Comparison of ENCODE assay signal across 9 cellular contexts in the genomic region with DNA sequence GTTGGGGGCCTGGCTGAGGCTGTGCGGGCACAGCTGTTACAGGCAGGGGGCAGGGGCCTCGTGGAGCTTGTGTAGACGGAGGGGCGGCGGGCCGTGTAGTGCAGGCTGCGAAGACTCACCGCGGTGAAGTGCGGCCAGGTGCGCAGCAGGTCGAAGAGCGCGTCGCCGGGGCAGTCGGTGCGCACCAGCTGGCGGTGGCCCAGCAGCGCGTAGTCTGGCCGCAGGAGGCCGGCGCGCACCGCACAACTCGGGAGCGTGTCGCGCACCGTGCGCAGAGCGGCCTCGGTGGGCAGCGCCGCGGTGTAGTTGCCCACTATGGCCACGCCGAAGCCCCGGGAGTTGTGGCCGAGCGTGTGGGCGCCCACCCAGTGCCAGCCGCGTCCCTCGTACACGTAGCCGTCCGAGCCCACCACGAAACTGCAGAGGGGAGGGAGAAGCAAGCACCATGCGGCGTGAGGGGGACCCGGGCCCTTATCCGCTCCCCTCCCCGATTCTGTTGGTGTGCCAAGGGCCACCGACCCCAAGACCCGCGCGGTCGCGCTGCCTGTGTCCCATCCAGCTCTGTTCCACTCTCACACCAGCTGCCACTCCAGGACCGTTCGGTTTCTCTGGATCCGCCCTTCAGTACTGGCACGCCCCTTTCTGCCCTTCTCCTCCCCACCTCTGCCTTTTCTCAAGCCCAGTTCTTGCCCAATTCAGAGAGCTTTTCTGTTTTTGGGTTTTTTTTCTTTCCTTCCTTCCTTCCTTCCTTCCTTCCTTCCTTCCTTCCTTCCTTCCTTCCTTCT. TPM values are rescaled to one million over a fixed set of nuclear protein-coding genes. Genes with fewer than 3 reads are reported as not detected.
DNase-seq lines count a peak whose midpoint lies in the region; ATAC-seq and TF ChIP-seq lines count a peak whose summit lies in the region.
"Had no signal": no experiment of that assay in that cellular context is flagged by ENCODE, and none has a peak within 500 bp of the region (broad histone marks: within the 10 kb centered on the region; RNA-seq: fewer than 3 reads in every experiment).

No MANE protein-coding gene starts in this region.

- peak overlapping the region; percentile 75 for H3K27ac Mint-ChIP-seq in T-helper 1 cell treated with Interleukin-12 subunit alpha and Interleukin-12 subunit beta and Interleukin-4 antibody, amounts not matched to agents 30 μg/mL and 1 μg/mL, for 36 hours
- no peak overlapping the region for H3K27ac Mint-ChIP-seq in Calu3 (ENCODE audit: unreplicated experiment)

- peaks cover 23% of the 10 kb centered on the region for H3K36me3 Mint-ChIP-seq in T-helper 1 cell treated with Interleukin-12 subunit alpha and Interleukin-12 subunit beta and Interleukin-4 antibody, amounts not matched to agents 30 μg/mL and 1 μg/mL, for 36 hours (ENCODE audit: low read depth)
- H3K36me3 Mint-ChIP-seq in Calu3 (ENCODE audit: insufficient read depth, unreplicated experiment): no peaks in the 10 kb centered on the region

- ATAC-seq in sciatic nerve (peak; percentile 51), GM21576 (IDR thresholded peaks at IDR 0.05; ENCODE audit: unreplicated experiment) (no peak), HG02759 (IDR thresholded peaks at IDR 0.05; ENCODE audit: unreplicated experiment) (no peak)

- no peaks in the 10 kb centered on the region for H3K9me3 ChIP-seq in esophagus squamous epithelium
- no peaks in the 10 kb centered on the region for H3K9me3 ChIP-seq in SJCRH30 (replicated peaks)

- DNase-seq in GM13977 (ENCODE audit: low spot score): peak; percentile 52
- DNase-seq in esophagus squamous epithelium (lab: John Stamatoyannopoulos, UW): no peak
- DNase-seq in sciatic nerve (ENCODE audit: low spot score): peak; percentile 54
- no peak for DNase-seq in SJCRH30
- no peak for DNase-seq in Calu3

- H3K4me3 ChIP-seq in esophagus squamous epithelium (peak overlapping the region; percentile 2 to 55 (median 29)), SJCRH30 (no peak overlapping the region)

- H3K27me3 Mint-ChIP-seq in T-helper 1 cell treated with Interleukin-12 subunit alpha and Interleukin-12 subunit beta and Interleukin-4 antibody, amounts not matched to agents 30 μg/mL and 1 μg/mL, for 36 hours (ENCODE audit: low read depth): peaks cover 17% of the 10 kb centered on the region
- peaks cover 31% of the 10 kb centered on the region for H3K27me3 Mint-ChIP-seq in Calu3 (ENCODE audit: unreplicated experiment)

- no peak for TF ChIP-seq CTCF in GM13977 (IDR thresholded peaks at IDR 0.05; ENCODE audit: extremely low read depth, insufficient read depth, missing control alignments)
- no peak for TF ChIP-seq CTCF in esophagus squamous epithelium (IDR thresholded peaks at IDR 0.05)
- no peak for TF ChIP-seq CTCF in Calu3 (IDR thresholded peaks at IDR 0.05; ENCODE audit: unreplicated experiment)

- peak overlapping the region; percentile 78 for H3K4me3 Mint-ChIP-seq in T-helper 1 cell treated with Interleukin-12 subunit alpha and Interleukin-12 subunit beta and Interleukin-4 antibody, amounts not matched to agents 30 μg/mL and 1 μg/mL, for 36 hours
- no peak overlapping the region for H3K4me3 Mint-ChIP-seq in Calu3 (ENCODE audit: low read depth, unreplicated experiment)

- H3K36me3 ChIP-seq in esophagus squamous epithelium (no peaks in the 10 kb centered on the region), SJCRH30 (no peaks in the 10 kb centered on the region)

- peaks cover 0 to 67% (median 2%) of the 10 kb centered on the region in 4 donors for H3K27me3 ChIP-seq in esophagus squamous epithelium
- H3K27me3 ChIP-seq in SJCRH30: no peaks in the 10 kb centered on the region

- CTCF ChIA-PET in Calu3 (lab: Charles Lee): interaction anchor here (0.6 kb wide), 1 partner anchor 871 kb away, joined by 4 read pairs; no protein-coding TSS in a partner anchor

- peaks cover 40% of the 10 kb centered on the region for H3K4me1 Mint-ChIP-seq in T-helper 1 cell treated with Interleukin-12 subunit alpha and Interleukin-12 subunit beta and Interleukin-4 antibody, amounts not matched to agents 30 μg/mL and 1 μg/mL, for 36 hours (ENCODE audit: low read depth)
- no peaks in the 10 kb centered on the region for H3K4me1 Mint-ChIP-seq in Calu3 (ENCODE audit: low read depth, unreplicated experiment)

- H3K4me1 ChIP-seq in esophagus squamous epithelium (peaks cover 7 to 30% (median 8%) of the 10 kb centered on the region in 3 donors), SJCRH30 (peaks cover 4% of the 10 kb centered on the region; the same call in 1 of the 2 replicates)

- in situ Hi-C loops in GM13977 (cut with MboI; ENCODE audit: low pct_unique_long_range_greater_than_20kb, low sequenced_read_pairs, unreplicated experiment): loop anchor here (10.0 kb wide), 1 partner anchor 65 kb away; no protein-coding TSS in a partner anchor

- H3K27ac ChIP-seq in esophagus squamous epithelium (no peak overlapping the region), SJCRH30 (no peak overlapping the region)

- H3K9me3 Mint-ChIP-seq in T-helper 1 cell treated with Interleukin-12 subunit alpha and Interleukin-12 subunit beta and Interleukin-4 antibody, amounts not matched to agents 30 μg/mL and 1 μg/mL, for 36 hours: peaks cover 5% of the 10 kb centered on the region
- no peaks in the 10 kb centered on the region for H3K9me3 Mint-ChIP-seq in Calu3 (ENCODE audit: low read depth, unreplicated experiment)

- BruUV-seq in Calu3 (replicated peaks; lab: Mats Ljungman, UMichigan): no TSS peak

- WGBS in esophagus squamous epithelium, 2 donors: 0 to 17% methylated on average over 12 to 38 of the region's 65 CpGs

- no peak for TF ChIP-seq POLR2A in esophagus squamous epithelium (IDR thresholded peaks at IDR 0.05)

- intact Hi-C loops in esophagus squamous epithelium (cut with DNase I) (no loop called here), sciatic nerve (cut with DNase I) (no loop called here), Calu3 (cut with micrococcal nuclease; ENCODE audit: unreplicated experiment) (no loop called here)

RNA-seq across cellular contexts. Expression of gene RASAL3, which starts 5.4 kb away (rescaled TPM):
- total RNA-seq in esophagus squamous epithelium (1 to 10 TPM; 2.2 to 5.7 (median 2.9) TPM), sciatic nerve (6.1 TPM), Calu3 (2022) (not detected in 2 replicates)
- 0.12 TPM in 1 of 2 replicates, not detected in the other for total RNA-seq in SJCRH30 (2014; rRNA removed; shearing (Covaris generic))
- total RNA-seq: SK-MEL-5 had no signal

RNA-seq across cellular contexts. Expression of gene PGLYRP2, which starts 9.6 kb away (rescaled TPM):
- not detected for total RNA-seq in esophagus squamous epithelium
- not detected for total RNA-seq in sciatic nerve
- not detected in 2 replicates for total RNA-seq in SJCRH30 (2014; rRNA removed; shearing (Covaris generic))
- total RNA-seq in Calu3 (2022): not detected in 2 replicates
- total RNA-seq: SK-MEL-5 had no signal

RNA-seq across cellular contexts. Expression of gene WIZ, which starts 19.9 kb away (rescaled TPM):
- total RNA-seq in esophagus squamous epithelium: 10 to 100 TPM; 17.2 to 36.5 (median 30.0) TPM
- total RNA-seq in sciatic nerve: 30.2 TPM
- 23.0 and 23.8 TPM in 2 replicates for total RNA-seq in SJCRH30 (2014; rRNA removed; shearing (Covaris generic))
- total RNA-seq in Calu3 (2022): 31.9 and 34.0 TPM in 2 replicates

RNA-seq across cellular contexts. Expression of gene CYP4F22, which starts 38.6 kb away (rescaled TPM):
- total RNA-seq in esophagus squamous epithelium: 10 to 100 TPM in 2 of 4 donors, 1 to 10 TPM in 2; 3.2 to 19.4 (median 11.1) TPM
- total RNA-seq in sciatic nerve: not detected
- total RNA-seq in SJCRH30 (2014; rRNA removed; shearing (Covaris generic)): not detected in 2 replicates
- not detected in 2 replicates for total RNA-seq in Calu3 (2022)
- total RNA-seq: SK-MEL-5 had no signal

RNA-seq across cellular contexts. Expression of gene AKAP8L, which starts 50.9 kb away (rescaled TPM):
- 10 to 100 TPM; 33.9 to 90.2 (median 63.4) TPM for total RNA-seq in esophagus squamous epithelium
- 109 TPM for total RNA-seq in sciatic nerve
- 86.0 and 111 TPM in 2 replicates for total RNA-seq in SJCRH30 (2014; rRNA removed; shearing (Covaris generic))
- total RNA-seq in Calu3 (2022): 94.0 and 96.8 TPM in 2 replicates

Comparison
In these comparisons a context has a peak if more than half of its experiments do, and no peak if none do; other contexts are left out.
1. DNase-seq: peak in GM13977 (single experiment) and sciatic nerve (single experiment); none in esophagus squamous epithelium (single experiment), SJCRH30 (0 of 2) and Calu3 (single experiment).